In genomic region chr7:155230169-155230593, GRCh38 we compare ENCODE assay signal across 9 cellular contexts.
DNase-seq lines count a peak whose midpoint lies in the region; ATAC-seq and TF ChIP-seq lines count a peak whose summit lies in the region.
"Had no signal": no experiment of that assay in that cellular context is flagged by ENCODE, and none has a peak within 500 bp of the region (broad histone marks: within the 10 kb centered on the region; RNA-seq: fewer than 3 reads in every experiment).

No MANE protein-coding gene starts in this region.

- H3K4me3 Mint-ChIP-seq in activated CD8-positive, alpha-beta T cell treated with anti-CD3 and anti-CD28 coated beads for 36 hours: no peak overlapping the region

- no peaks in the 10 kb centered on the region for H4K20me1 ChIP-seq in osteoblast (ENCODE audit: insufficient read depth, low read length)

- no peaks in the 10 kb centered on the region for H3K9me3 ChIP-seq in RWPE2 (ENCODE audit: severe bottlenecking)
- H3K9me3 ChIP-seq in osteoblast (ENCODE audit: low read depth, low read length): no peaks in the 10 kb centered on the region

- intact Hi-C loops in activated CD8-positive, alpha-beta T cell treated with anti-CD3 and anti-CD28 coated beads for 36 hours (cut with micrococcal nuclease): no loop called here

- H3K4me1 ChIP-seq in RWPE2 (ENCODE audit: insufficient read depth, poor library complexity, severe bottlenecking) (peaks cover 11% of the 10 kb centered on the region), foreskin keratinocyte (peaks cover 10% of the 10 kb centered on the region), osteoblast (ENCODE audit: insufficient read depth, low read length) (peaks cover 14% of the 10 kb centered on the region)

- peak overlapping the region; percentile 35 for H3K4me2 ChIP-seq in osteoblast (ENCODE audit: insufficient read depth, low read length)

- no peak overlapping the region for H3K4me3 ChIP-seq in RWPE2 (ENCODE audit: severe bottlenecking)
- H3K4me3 ChIP-seq in osteoblast (ENCODE audit: insufficient read depth, low read length): no peak overlapping the region

- H3K27me3 ChIP-seq in RWPE2 (ENCODE audit: insufficient read depth, poor library complexity, severe bottlenecking): no peaks in the 10 kb centered on the region
- no peaks in the 10 kb centered on the region for H3K27me3 ChIP-seq in foreskin keratinocyte
- H3K27me3 ChIP-seq in osteoblast (ENCODE audit: insufficient read depth, low read length): no peaks in the 10 kb centered on the region

- no peaks in the 10 kb centered on the region for H3K36me3 ChIP-seq in RWPE2 (ENCODE audit: low read depth)
- no peaks in the 10 kb centered on the region for H3K36me3 ChIP-seq in osteoblast (ENCODE audit: insufficient read depth, low read length)

- TF ChIP-seq CTCF in RWPE2 (IDR thresholded peaks at IDR 0.05; ENCODE audit: poor library complexity, severe bottlenecking) (no peak), foreskin keratinocyte (conservative IDR thresholded peaks at IDR 0.05) (no peak), osteoblast (IDR thresholded peaks at IDR 0.05; ENCODE audit: extremely low read depth, low read depth, low read length) (no peak)
- no peak for TF ChIP-seq CTCF in activated CD8-positive, alpha-beta T cell treated with anti-CD3 and anti-CD28 coated beads for 36 hours (IDR thresholded peaks at IDR 0.05)

- no peaks in the 10 kb centered on the region for H3K79me2 ChIP-seq in osteoblast (ENCODE audit: insufficient read depth, low read length)

- H2AFZ ChIP-seq in osteoblast (ENCODE audit: low read length): no peak overlapping the region

- H3K27ac Mint-ChIP-seq in activated CD8-positive, alpha-beta T cell treated with anti-CD3 and anti-CD28 coated beads for 36 hours: no peak overlapping the region

- ATAC-seq in RWPE2 (ENCODE audit: low read depth) (peak; percentile 98), foreskin keratinocyte (peak; percentile 98), GM18873 (IDR thresholded peaks at IDR 0.05; ENCODE audit: low FRiP score, unreplicated experiment) (no peak)
- no peak for ATAC-seq in activated CD8-positive, alpha-beta T cell treated with anti-CD3 and anti-CD28 coated beads for 36 hours

- no peaks in the 10 kb centered on the region for H3K4me1 Mint-ChIP-seq in activated CD8-positive, alpha-beta T cell treated with anti-CD3 and anti-CD28 coated beads for 36 hours (ENCODE audit: low read depth)

- no peaks in the 10 kb centered on the region for H3K9me3 Mint-ChIP-seq in activated CD8-positive, alpha-beta T cell treated with anti-CD3 and anti-CD28 coated beads for 36 hours

- no peaks in the 10 kb centered on the region for H3K27me3 Mint-ChIP-seq in activated CD8-positive, alpha-beta T cell treated with anti-CD3 and anti-CD28 coated beads for 36 hours

- peak; percentile 99 for DNase-seq in Daoy (ENCODE audit: low read depth)
- DNase-seq in RWPE2 (ENCODE audit: low spot score): peak; percentile 96
- DNase-seq in foreskin keratinocyte: peak; percentile 99
- DNase-seq in osteoblast (ENCODE audit: insufficient read length, low spot score, missing footprints): peak; percentile 100
- no peak for DNase-seq in activated CD8-positive, alpha-beta memory T cell treated with anti-CD3 and anti-CD28 coated beads for 24 hours
- no peak for DNase-seq in NCI-H1092 (lab: John Stamatoyannopoulos, UW)
- no peak for DNase-seq in activated CD8-positive, alpha-beta T cell treated with anti-CD3 and anti-CD28 coated beads for 36 hours
- DNase-seq: activated CD4-positive, CD25-positive, alpha-beta regulatory T cell treated with anti-CD3 and anti-CD28 coated beads, Interleukin-2, amount 50 U/mL, for 72 hours had no signal

- CTCF ChIA-PET in activated CD8-positive, alpha-beta T cell treated with anti-CD3 and anti-CD28 coated beads for 36 hours (lab: Charles Lee): no interaction called here

- no peaks in the 10 kb centered on the region for H3K36me3 Mint-ChIP-seq in activated CD8-positive, alpha-beta T cell treated with anti-CD3 and anti-CD28 coated beads for 36 hours (ENCODE audit: low read depth)

- H3K27ac ChIP-seq in RWPE2 (ENCODE audit: poor library complexity, severe bottlenecking): peak overlapping the region; percentile 75
- peak overlapping the region; percentile 95 for H3K27ac ChIP-seq in foreskin keratinocyte
- peak overlapping the region; percentile 81 for H3K27ac ChIP-seq in osteoblast (ENCODE audit: low read depth, low read length)

- POLR2A ChIA-PET in activated CD8-positive, alpha-beta T cell treated with anti-CD3 and anti-CD28 coated beads for 36 hours (lab: Charles Lee): no interaction called here

Comparison
In these comparisons a context has a peak if more than half of its experiments do, and no peak if none do; other contexts are left out.
1. DNase-seq: peak in Daoy (single experiment), RWPE2 (single experiment), foreskin keratinocyte (2 of 2) and osteoblast (single experiment); none in activated CD8-positive, alpha-beta memory T cell treated with anti-CD3 and anti-CD28 coated beads for 24 hours (single experiment), NCI-H1092 (single experiment) and activated CD8-positive, alpha-beta T cell treated with anti-CD3 and anti-CD28 coated beads for 36 hours (single experiment).
2. ATAC-seq: peak in RWPE2 (single experiment) and foreskin keratinocyte (single experiment); none in GM18873 (single experiment) and activated CD8-positive, alpha-beta T cell treated with anti-CD3 and anti-CD28 coated beads for 36 hours (single experiment).
3. Peak in every context shown above with its lines, with median percentiles within 50 percentile points of each other: H3K27ac ChIP-seq.